ENCODE assay signal across 8 cellular contexts in the genomic region with DNA sequence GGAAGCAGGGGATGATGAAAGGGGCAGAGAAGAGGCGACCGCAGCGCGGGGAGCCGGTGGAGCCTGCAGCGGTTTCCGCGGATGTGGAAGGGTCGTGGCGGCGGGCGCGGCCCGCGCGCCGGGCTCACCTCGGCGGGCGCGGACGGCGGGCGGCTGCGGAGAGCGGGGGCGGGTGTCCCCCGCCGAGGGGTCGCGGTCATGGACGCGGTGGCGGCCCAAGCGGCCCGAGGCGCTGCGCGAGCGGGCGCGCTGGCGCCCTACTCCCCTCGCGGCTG. TPM values are rescaled to one million over a fixed set of nuclear protein-coding genes. Genes with fewer than 3 reads are reported as not detected.
DNase-seq lines count a peak whose midpoint lies in the region; ATAC-seq and TF ChIP-seq lines count a peak whose summit lies in the region.

No MANE protein-coding gene starts in this region.

- peaks cover 3% of the 10 kb centered on the region for H3K36me3 ChIP-seq in A673 (ENCODE audit: insufficient read depth, low read length, poor library complexity, severe bottlenecking)
- H3K36me3 ChIP-seq in KMS-11 (ENCODE audit: insufficient read depth), result no peaks in the 10 kb centered on the region

- DNase-seq in A673 (ENCODE audit: low spot score) (peak; percentile 7), astrocyte of the cerebellum (ENCODE audit: low read depth) (no peak), lower leg skin (ENCODE audit: low spot score in 2 of 2) (no peak), substantia nigra (lab: John Stamatoyannopoulos, UW) (peak in 2 of 49 donors; percentile 52 to 59), DMS79 treated with DMSO at 0.1 percent for 48 hours (lab: John Stamatoyannopoulos, UW) (no peak), DMS153 treated with DMSO at 0.1 percent for 48 hours (lab: John Stamatoyannopoulos, UW; ENCODE audit: unreplicated experiment) (no peak)

- no peak for TF ChIP-seq POLR2A in lower leg skin (IDR thresholded peaks at IDR 0.05)

- 0% methylated on average over 22 to 45 of the region's 45 CpGs for WGBS in lower leg skin, 2 donors

- H3K27ac ChIP-seq in A673 (ENCODE audit: low read depth, low read length, poor library complexity, severe bottlenecking) (peak overlapping the region; percentile 93), KMS-11 (no peak overlapping the region), substantia nigra (ENCODE audit: low read depth, low read length, poor library complexity, severe bottlenecking) (peak overlapping the region; percentile 93)

- H3K4me2 ChIP-seq in KMS-11, result peak overlapping the region; percentile 93

- no peaks in the 10 kb centered on the region for H3K9me3 ChIP-seq in A673 (ENCODE audit: low read depth, low read length, poor library complexity, severe bottlenecking)

- H3K4me1 ChIP-seq in A673 (ENCODE audit: insufficient read depth, low read length, poor library complexity, severe bottlenecking) (peaks cover 4% of the 10 kb centered on the region), KMS-11 (ENCODE audit: low read depth, poor library complexity, severe bottlenecking) (peaks cover 25% of the 10 kb centered on the region)

- 0 out of 2 replicates have a peak, but pooled peaks cover 3% of the 10 kb centered on the region for H3K79me2 ChIP-seq in KMS-11 (ENCODE audit: insufficient read depth, low read depth)

- peak overlapping the region; percentile 75 for H2AFZ ChIP-seq in KMS-11 (ENCODE audit: low read depth)

- in situ Hi-C loops in astrocyte of the cerebellum (cut with HindIII; ENCODE audit: low sequenced_read_pairs), result no loop called here

- H3K4me3 ChIP-seq in A673 (ENCODE audit: low read depth, low read length, poor library complexity, severe bottlenecking) (peak overlapping the region; percentile 93), KMS-11 (IDR thresholded peaks at IDR 0.05; ENCODE audit: insufficient read depth, low read depth, low read length) (peak overlapping the region; percentile 28), astrocyte of the cerebellum (ENCODE audit: low read depth, low read length) (peak overlapping the region; percentile 56), lower leg skin (ENCODE audit: low read depth, poor library complexity, severe bottlenecking) (peak overlapping the region; percentile 79)

- CTCF ChIA-PET in A673 (lab: Charles Lee), result no interaction called here

- no peak for TF ChIP-seq CTCF in A673 (conservative IDR thresholded peaks at IDR 0.05; ENCODE audit: low read depth, low read length)
- TF ChIP-seq CTCF in KMS-11 (conservative IDR thresholded peaks at IDR 0.05; ENCODE audit: low read depth, low read length), result no peak
- no peak for TF ChIP-seq CTCF in astrocyte of the cerebellum (IDR thresholded peaks at IDR 0.05; ENCODE audit: low read depth, low read length, missing control alignments)
- TF ChIP-seq CTCF in lower leg skin (IDR thresholded peaks at IDR 0.05), result no peak

- no peaks in the 10 kb centered on the region for H4K20me1 ChIP-seq in KMS-11 (ENCODE audit: insufficient read depth)

- peak; percentile 13 for ATAC-seq in GM19395 (IDR thresholded peaks at IDR 0.05; ENCODE audit: unreplicated experiment)

- intact Hi-C loops in A673 (cut with micrococcal nuclease; ENCODE audit: unreplicated experiment), result loop anchor here (2.0 kb wide), 1 partner anchor 131 kb away; no protein-coding TSS in a partner anchor
- intact Hi-C loops in lower leg skin (cut with DNase I; ENCODE audit: low total_unique reads), result no loop called here

- H3K27me3 ChIP-seq in A673 (replicated peaks; ENCODE audit: insufficient read depth, low read depth, low read length, poor library complexity) (no peaks in the 10 kb centered on the region), KMS-11 (ENCODE audit: insufficient read depth, low read depth) (no peaks in the 10 kb centered on the region)

- H3K9ac ChIP-seq in KMS-11, result peak overlapping the region; percentile 81; the same call in 1 of the 2 replicates

- POLR2A ChIA-PET in A673 (lab: Charles Lee; ENCODE audit: low non-redundant PET), result no interaction called here

- BruUV-seq in A673 (replicated peaks; lab: Mats Ljungman, UMichigan), result no TSS peak

RNA-seq across cellular contexts. Expression of gene LPGAT1, which starts 0.6 kb away (rescaled TPM):
- total RNA-seq in A673 (2021), result 34.4 and 37.5 TPM in 2 replicates
- total RNA-seq in lower leg skin, result 10 to 100 TPM; 13.7 to 86.3 (median 26.7) TPM

Comparison
In these comparisons a context has a peak if more than half of its experiments do, and no peak if none do; other contexts are left out.
1. H3K4me3 ChIP-seq: peak in every context shown above with its lines; median percentile 93 in A673; 79 in lower leg skin; 56 in astrocyte of the cerebellum; 28 in KMS-11.